ENCODE assay signal across 1 cellular context in genomic region chr10:101570764-101571572, GRCh38.
A peak's percentile ranks its signal among the peaks of the same experiment; 100 is the strongest.
TF ChIP-seq lines count a peak whose summit lies in the region.

No MANE protein-coding gene starts in this region.

TF ChIP-seq in HepG2, 621 proteins besides CTCF, POLR2A, EP300 and RAD21 (continued from another document):
- TF ChIP-seq ZNF318 (CRISPR knock-in tag; IDR thresholded peaks at IDR 0.05) = 0 out of 2 replicates have a peak, but pooled peaks have one; percentile 71
